8 cellular contexts compared by ENCODE assay signal in the genomic region with DNA sequence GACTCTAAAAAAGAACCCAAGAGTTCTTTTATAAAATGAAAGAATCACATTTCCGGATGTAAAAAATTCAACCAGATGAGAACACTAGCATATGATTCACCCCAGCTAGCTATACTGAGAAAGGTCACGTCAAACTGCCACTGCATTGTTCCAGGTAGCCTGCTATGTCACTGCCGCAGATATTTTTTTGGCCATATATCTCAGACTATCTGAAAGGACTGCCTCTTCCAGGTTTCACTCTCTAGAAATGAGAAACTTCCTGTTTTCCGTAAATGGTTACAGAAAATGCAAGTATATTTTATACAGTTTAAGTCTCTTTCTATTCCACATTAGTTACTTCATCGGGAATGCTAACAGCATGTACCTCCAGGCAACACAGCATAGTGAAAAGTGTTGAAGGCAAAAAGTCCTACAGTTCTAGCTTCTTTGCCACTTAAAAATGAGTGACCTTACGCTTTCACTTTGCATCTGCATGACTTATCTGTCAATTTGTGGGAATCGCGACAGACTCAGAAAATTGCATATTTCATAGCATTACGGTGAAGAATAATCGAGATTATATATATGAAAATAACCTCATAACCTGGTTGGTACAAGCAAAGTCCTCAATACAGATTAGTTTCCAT.
DNase-seq lines count a peak whose midpoint lies in the region; ATAC-seq and TF ChIP-seq lines count a peak whose summit lies in the region.

No MANE protein-coding gene starts in this region.

- H3K27ac ChIP-seq in spleen, result peak overlapping the region in 5 of 8 donors; percentile 9 to 54 (median 26)

- TF ChIP-seq CTCF in spleen (IDR thresholded peaks at IDR 0.05 in 8 of 11, conservative IDR thresholded peaks at IDR 0.05 in 3 of 11), result no peak

- POLR2A ChIA-PET in HEK293T (lab: Yijun Ruan, JAX), result no interaction called here

- peaks cover 9 to 98% (median 37%) of the 10 kb centered on the region in 6 donors for H3K4me1 ChIP-seq in spleen

- CTCF ChIA-PET in HEK293T (lab: Yijun Ruan, JAX), result no interaction called here

- H3K36me3 ChIP-seq in spleen, result no peaks in the 10 kb centered on the region

- H3K4me3 ChIP-seq in spleen, result peak overlapping the region in 4 of 8 donors; percentile 3 to 48 (median 22)

- no peaks in the 10 kb centered on the region for H3K27me3 ChIP-seq in spleen (replicated peaks in 1 of 7)

- ATAC-seq in GM19351 (IDR thresholded peaks at IDR 0.05; ENCODE audit: unreplicated experiment) (peak; percentile 96), HG03097 (IDR thresholded peaks at IDR 0.05; ENCODE audit: low FRiP score, unreplicated experiment) (peak; percentile 79)

- no peak for TF ChIP-seq POLR2A in spleen (IDR thresholded peaks at IDR 0.05)

- intact Hi-C loops in spleen (cut with DNase I; ENCODE audit: low total_unique reads), result no loop called here

- DNase-seq in activated CD4-positive, alpha-beta T cell treated with anti-CD3 and anti-CD28 coated beads, Interleukin-2, amount 50 U/mL, for 48 hours, result peak; percentile 33 to 54
- no peak for DNase-seq in spleen
- DNase-seq in HEK293T (ENCODE audit: extremely low spot score), result no peak
- DNase-seq in NCI-H1417 (lab: John Stamatoyannopoulos, UW), result no peak
- DNase-seq in medulla oblongata (ENCODE audit: extremely low spot score), result no peak
- no peak for DNase-seq in NCI-H1694 treated with DMSO at 0.1 percent for 48 hours (lab: John Stamatoyannopoulos, UW)

- 26 to 33% (median 29%) methylated on average over 10 of the region's 10 CpGs for whole genome bisulfite sequencing in spleen, 5 donors

- H3K9me3 ChIP-seq in spleen, result no peaks in the 10 kb centered on the region

TF ChIP-seq in HEK293T, 16 proteins besides CTCF, POLR2A, EP300 and RAD21:
- TF ChIP-seq L3MBTL2 (conservative IDR thresholded peaks at IDR 0.05) (no peak), FOXK2 (IDR thresholded peaks at IDR 0.05) (no peak), ARNT (IDR thresholded peaks at IDR 0.05) (no peak), BHLHE40 (IDR thresholded peaks at IDR 0.05; ENCODE audit: borderline replicate concordance) (no peak), SP1 (IDR thresholded peaks at IDR 0.05) (no peak), LEF1 (IDR thresholded peaks at IDR 0.05; ENCODE audit: borderline replicate concordance) (no peak), SUZ12 (IDR thresholded peaks at IDR 0.05) (no peak), ELF4 (IDR thresholded peaks at IDR 0.05) (no peak), HDGF (IDR thresholded peaks at IDR 0.05; ENCODE audit: borderline replicate concordance) (no peak), FOXA1 (IDR thresholded peaks at IDR 0.05) (no peak)
- TF ChIP-seq, protein P1, sequence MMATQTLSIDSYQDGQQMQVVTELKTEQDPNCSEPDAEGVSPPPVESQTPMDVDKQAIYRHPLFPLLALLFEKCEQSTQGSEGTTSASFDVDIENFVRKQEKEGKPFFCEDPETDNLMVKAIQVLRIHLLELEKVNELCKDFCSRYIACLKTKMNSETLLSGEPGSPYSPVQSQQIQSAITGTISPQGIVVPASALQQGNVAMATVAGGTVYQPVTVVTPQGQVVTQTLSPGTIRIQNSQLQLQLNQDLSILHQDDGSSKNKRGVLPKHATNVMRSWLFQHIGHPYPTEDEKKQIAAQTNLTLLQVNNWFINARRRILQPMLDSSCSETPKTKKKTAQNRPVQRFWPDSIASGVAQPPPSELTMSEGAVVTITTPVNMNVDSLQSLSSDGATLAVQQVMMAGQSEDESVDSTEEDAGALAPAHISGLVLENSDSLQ (IDR thresholded peaks at IDR 0.05), result no peak

Comparison
In these comparisons a context has a peak if more than half of its experiments do, and no peak if none do; other contexts are left out.
1. DNase-seq: peak in activated CD4-positive, alpha-beta T cell treated with anti-CD3 and anti-CD28 coated beads, Interleukin-2, amount 50 U/mL, for 48 hours (2 of 2); none in spleen (single experiment), HEK293T (single experiment), NCI-H1417 (0 of 3), medulla oblongata (single experiment) and NCI-H1694 treated with DMSO at 0.1 percent for 48 hours (single experiment).